1 cellular context compared by ENCODE assay signal in genomic region chr2:20106746-20107145, GRCh38.
TF ChIP-seq lines count a peak whose summit lies in the region.

No MANE protein-coding gene starts in this region.

TF ChIP-seq in HepG2, 621 proteins besides CTCF, POLR2A, EP300 and RAD21 (continued from another document):
- no peak for TF ChIP-seq ATF6 (CRISPR knock-in tag; conservative IDR thresholded peaks at IDR 0.05)
- peak; percentile 36; the same call in 1 of the 2 replicates for TF ChIP-seq DNMT1 (CRISPR knock-in tag; IDR thresholded peaks at IDR 0.05)
- no peak for TF ChIP-seq SOX5 (CRISPR knock-in tag; IDR thresholded peaks at IDR 0.05; ENCODE audit: borderline replicate concordance)
- no peak for TF ChIP-seq RFX5 (IDR thresholded peaks at IDR 0.05; ENCODE audit: low read depth, low read length)
- peak; percentile 98 for TF ChIP-seq ZBTB33 (CRISPR knock-in tag; IDR thresholded peaks at IDR 0.05)
- no peak for TF ChIP-seq GRHL1 (CRISPR knock-in tag; conservative IDR thresholded peaks at IDR 0.05)
- TF ChIP-seq ZNF513 (CRISPR knock-in tag; conservative IDR thresholded peaks at IDR 0.05) = no peak
- no peak for TF ChIP-seq ZNF20 (CRISPR knock-in tag; IDR thresholded peaks at IDR 0.05)
- TF ChIP-seq ZKSCAN8 (CRISPR knock-in tag; IDR thresholded peaks at IDR 0.05; ENCODE audit: borderline replicate concordance) = no peak
- TF ChIP-seq FOSL2 (CRISPR knock-in tag; IDR thresholded peaks at IDR 0.05) = no peak
- no peak for TF ChIP-seq RXRA (CRISPR knock-in tag; IDR thresholded peaks at IDR 0.05)
- TF ChIP-seq ZNF574 (CRISPR knock-in tag; IDR thresholded peaks at IDR 0.05) = peak; percentile 49; the same call in 1 of the 2 replicates
- no peak for TF ChIP-seq PITX1 (CRISPR knock-in tag; IDR thresholded peaks at IDR 0.05)
- TF ChIP-seq NFE2L2 (IDR thresholded peaks at IDR 0.05; ENCODE audit: low read length) = no peak
- TF ChIP-seq ZNF562 (CRISPR knock-in tag; IDR thresholded peaks at IDR 0.05; ENCODE audit: borderline replicate concordance) = no peak
- TF ChIP-seq RFXAP (CRISPR knock-in tag; IDR thresholded peaks at IDR 0.05; ENCODE audit: borderline replicate concordance) = no peak
- 0 out of 2 replicates have a peak, but pooled peaks have one; percentile 39 for TF ChIP-seq DZIP1 (CRISPR knock-in tag; IDR thresholded peaks at IDR 0.05)
- 0 out of 2 replicates have a peak, but pooled peaks have one; percentile 9 for TF ChIP-seq ARID4A (CRISPR knock-in tag; IDR thresholded peaks at IDR 0.05; ENCODE audit: borderline replicate concordance)
- TF ChIP-seq ZMYM4 (CRISPR knock-in tag; IDR thresholded peaks at IDR 0.05) = peak; percentile 27; the same call in 1 of the 2 replicates
- no peak for TF ChIP-seq KAT2B (IDR thresholded peaks at IDR 0.05; ENCODE audit: borderline replicate concordance, low read depth, low read length)
- TF ChIP-seq NFYC (CRISPR knock-in tag; IDR thresholded peaks at IDR 0.05) = no peak
- no peak for TF ChIP-seq NFATC3 (CRISPR knock-in tag; IDR thresholded peaks at IDR 0.05)
- TF ChIP-seq RARA (CRISPR knock-in tag; IDR thresholded peaks at IDR 0.05) = no peak
- no peak for TF ChIP-seq ZMAT5 (CRISPR knock-in tag; IDR thresholded peaks at IDR 0.05; ENCODE audit: borderline replicate concordance, low read depth)
- TF ChIP-seq ZNF292 (CRISPR knock-in tag; IDR thresholded peaks at IDR 0.05; ENCODE audit: borderline replicate concordance, low read depth) = no peak
- no peak for TF ChIP-seq RAD51 (IDR thresholded peaks at IDR 0.05; ENCODE audit: borderline replicate concordance)
- TF ChIP-seq ZSCAN25 (CRISPR knock-in tag; IDR thresholded peaks at IDR 0.05) = no peak
- no peak for TF ChIP-seq GLI4 (CRISPR knock-in tag; IDR thresholded peaks at IDR 0.05; ENCODE audit: borderline replicate concordance)
- no peak for TF ChIP-seq RNF219 (CRISPR knock-in tag; IDR thresholded peaks at IDR 0.05)
- TF ChIP-seq POGZ (CRISPR knock-in tag; IDR thresholded peaks at IDR 0.05) = peak; percentile 64; the same call in 1 of the 2 replicates
- no peak for TF ChIP-seq TCF7L2 (IDR thresholded peaks at IDR 0.05; ENCODE audit: low read depth, low read length)
- TF ChIP-seq ZNF24 (IDR thresholded peaks at IDR 0.05) = no peak
- TF ChIP-seq SP1 (IDR thresholded peaks at IDR 0.05) = no peak
- TF ChIP-seq SP1 (CRISPR knock-in tag; IDR thresholded peaks at IDR 0.05) = no peak
- no peak for TF ChIP-seq SMARCE1 (IDR thresholded peaks at IDR 0.05; ENCODE audit: borderline replicate concordance)
TF ChIP-seq in HepG2: peak in this region for 12.
